Comparison of ENCODE assay signal across 8 cellular contexts in the genomic region with DNA sequence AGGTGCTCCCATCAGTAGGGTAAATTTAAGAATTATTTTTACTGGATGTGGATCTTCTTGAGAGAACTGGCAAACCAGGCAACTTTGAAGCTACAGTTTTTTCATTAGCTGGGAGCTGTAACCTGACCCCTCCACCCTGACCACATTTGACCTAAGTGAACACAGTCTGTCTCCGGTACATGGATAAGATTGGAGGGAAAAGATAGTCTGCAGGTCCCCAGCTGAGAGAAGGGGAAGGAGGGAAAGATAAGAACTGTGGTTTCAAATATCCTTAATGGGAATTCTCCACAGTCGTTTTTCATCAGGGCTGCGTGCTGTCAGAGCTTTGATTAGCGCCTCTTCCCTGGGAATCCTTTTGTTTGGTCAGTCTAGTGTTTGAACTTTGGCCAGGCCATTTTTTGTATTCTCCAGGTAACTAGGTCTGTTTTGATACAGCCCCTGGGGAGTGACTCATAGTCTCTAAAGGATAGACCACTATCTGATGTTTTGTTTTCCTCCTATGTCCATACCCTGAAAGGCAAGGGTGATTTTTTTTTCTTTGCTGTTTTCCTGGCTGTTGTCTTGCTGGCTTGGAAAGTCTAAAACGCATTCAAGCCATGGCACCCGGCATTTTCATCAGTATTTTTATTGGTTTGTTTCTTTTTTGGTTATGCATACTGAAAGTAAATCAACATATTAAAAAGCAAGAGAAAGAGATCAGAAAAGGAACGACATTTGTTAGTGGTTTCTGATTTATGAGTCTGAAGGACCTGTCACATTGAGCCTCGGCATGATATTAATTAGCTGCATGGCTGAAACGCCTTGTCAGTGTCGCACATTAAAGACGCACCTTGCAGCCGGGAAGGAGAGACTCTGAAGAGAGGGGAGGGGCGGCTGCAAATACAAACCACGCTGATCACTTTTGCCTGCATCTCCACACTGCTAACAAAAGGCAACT.
DNase-seq lines count a peak whose midpoint lies in the region; ATAC-seq lines count a peak whose summit lies in the region.

No MANE protein-coding gene starts in this region.

- no peaks in the 10 kb centered on the region for H3K9me3 ChIP-seq in SJCRH30 (replicated peaks)

- ATAC-seq in GM21786 (IDR thresholded peaks at IDR 0.05; ENCODE audit: unreplicated experiment), result no peak
- ATAC-seq in HG02763 (IDR thresholded peaks at IDR 0.05; ENCODE audit: unreplicated experiment), result no peak

- peaks cover 16% of the 10 kb centered on the region for H3K4me1 ChIP-seq in SJCRH30

- no peaks in the 10 kb centered on the region for H3K36me3 ChIP-seq in SJCRH30

- peak; percentile 91 for DNase-seq in DMS 273 (lab: John Stamatoyannopoulos, UW; ENCODE audit: unreplicated experiment)
- DNase-seq in LoVo (ENCODE audit: low spot score), result peak; percentile 21
- peak; percentile 66 to 85 for DNase-seq in SJCRH30
- peak; percentile 53 for DNase-seq in iPS-NIHi11 (ENCODE audit: low spot score)
- no peak for DNase-seq in activated gamma-delta T cell (lab: John Stamatoyannopoulos, UW)
- no peak for DNase-seq in GDM1 (lab: John Stamatoyannopoulos, UW)

- H3K27ac ChIP-seq in SJCRH30, result peak overlapping the region; percentile 33; the same call in 1 of the 2 replicates

- no peaks in the 10 kb centered on the region for H3K27me3 ChIP-seq in SJCRH30

- peak overlapping the region; percentile 36 for H3K4me3 ChIP-seq in SJCRH30

Comparison
In these comparisons a context has a peak if more than half of its experiments do, and no peak if none do; other contexts are left out.
1. DNase-seq: peak in DMS 273 (single experiment), LoVo (single experiment), SJCRH30 (2 of 2) and iPS-NIHi11 (single experiment); none in activated gamma-delta T cell (single experiment) and GDM1 (single experiment).